ENCODE assay signal across 16 cellular contexts in genomic region chr4:78627046-78627965, GRCh38.
DNase-seq lines count a peak whose midpoint lies in the region; ATAC-seq, FAIRE-seq and TF ChIP-seq lines count a peak whose summit lies in the region.
"Had no signal": no experiment of that assay in that cellular context is flagged by ENCODE, and none has a peak within 500 bp of the region (broad histone marks: within the 10 kb centered on the region; RNA-seq: fewer than 3 reads in every experiment).

No MANE protein-coding gene starts in this region.

- H3K27ac ChIP-seq in K562 (ENCODE audit: extremely low read depth, low read depth, low read length) (no peak overlapping the region), upper lobe of left lung (no peak overlapping the region)
- H3K27ac ChIP-seq: coronary artery, neutrophil had no signal

- no peak for TF ChIP-seq EP300 in K562 (IDR thresholded peaks at IDR 0.05; ENCODE audit: low read length)
- TF ChIP-seq EP300 in upper lobe of left lung (IDR thresholded peaks at IDR 0.05): no peak

- H3K27ac Mint-ChIP-seq in neural crest cell (ENCODE audit: unreplicated experiment): peak overlapping the region; percentile 51
- H3K27ac Mint-ChIP-seq: WTC11 had no signal

- no peak overlapping the region for H3K9ac ChIP-seq in K562 (ENCODE audit: insufficient read depth in 1 of 2, low read depth in 2 of 2, low read length in 2 of 2)

- 17% methylated on average over 3 of the region's 3 CpGs for WGBS in K562 (ENCODE audit: insufficient coverage, low coverage, missing lambda C conversion rate)
- WGBS in upper lobe of left lung, 2 donors: 85 to 88% methylated on average over 3 of the region's 3 CpGs

- intact Hi-C loops in K562 (cut with micrococcal nuclease): no loop called here

- TF ChIP-seq POLR2A in GM12891 (IDR thresholded peaks at IDR 0.05; ENCODE audit: low read depth, low read length): no peak
- TF ChIP-seq POLR2A in K562 (conservative IDR thresholded peaks at IDR 0.05): no peak
- no peak for TF ChIP-seq POLR2A in upper lobe of left lung (IDR thresholded peaks at IDR 0.05)

- no peak for TF ChIP-seq RAD21 in K562 (CRISPR knock-in tag; conservative IDR thresholded peaks at IDR 0.05 in 1 of 2, IDR thresholded peaks at IDR 0.05 in 1 of 2)

- no peaks in the 10 kb centered on the region for H3K9me3 Mint-ChIP-seq in neural crest cell
- H3K9me3 Mint-ChIP-seq: WTC11 had no signal

- FAIRE-seq in GM12891 (lab: Jason Lieb, UNC) (peak; percentile 35), K562 (lab: Jason Lieb, UNC) (no peak)

- H3K36me3 ChIP-seq in K562 (ENCODE audit: control insufficient read depth, insufficient read depth, low read length): no peaks in the 10 kb centered on the region
- H3K36me3 ChIP-seq in upper lobe of left lung: no peaks in the 10 kb centered on the region
- H3K36me3 ChIP-seq: neutrophil had no signal

- H3K4me3 ChIP-seq in K562 (no peak overlapping the region), upper lobe of left lung (no peak overlapping the region)
- H3K4me3 ChIP-seq: coronary artery had no signal

- no peak overlapping the region for H2AFZ ChIP-seq in K562 (ENCODE audit: low read depth, low read length)

- no peak overlapping the region for H3K4me3 Mint-ChIP-seq in neural crest cell
- H3K4me3 Mint-ChIP-seq: WTC11 had no signal

- CTCF ChIA-PET in K562 (lab: Yijun Ruan, JAX; ENCODE audit: low intra/inter-chr PET ratio): interaction anchor here (0.6 kb wide), 1 partner anchor 977 kb away, joined by 7 read pairs; no protein-coding TSS in a partner anchor

- no peak for DNase-seq in GM12891 (ENCODE audit: insufficient read length, low spot score)
- DNase-seq in K562 (ENCODE audit: extremely low read depth in 1 of 4, low spot score in 3 of 4): no peak
- DNase-seq in neural crest cell (ENCODE audit: low read depth, low spot score): no peak
- DNase-seq in NCI-H2196 (lab: John Stamatoyannopoulos, UW; ENCODE audit: unreplicated experiment): no peak
- DNase-seq in NCI-H1092 treated with DMSO at 0.1 percent for 48 hours (lab: John Stamatoyannopoulos, UW): no peak
- no peak for DNase-seq in upper lobe of left lung
- no peak for DNase-seq in activated CD4-positive, CD25-positive, alpha-beta regulatory T cell treated with anti-CD3 and anti-CD28 coated beads, Interleukin-2, amount 50 U/mL, for 72 hours
- DNase-seq: AML-193; foreskin fibroblast; NCI-H187; NK-92 treated with Interleukin-12 subunit alpha and Interleukin-12 subunit beta, amount 100 ng/mL, for 24 hours; stimulated activated CD4-positive, alpha-beta T cell treated with anti-CD3 and anti-CD28 coated beads, Interleukin-15, amount 100 ng/mL, for 24 hours had no signal

- no peak for TF ChIP-seq CTCF in K562 (IDR thresholded peaks at IDR 0.05 in 2 of 3, conservative IDR thresholded peaks at IDR 0.05 in 1 of 3; ENCODE audit: insufficient read depth in 2 of 3, low read depth in 1 of 3, low read length in 3 of 3)
- TF ChIP-seq CTCF in neural crest cell (conservative IDR thresholded peaks at IDR 0.05): no peak
- TF ChIP-seq CTCF in upper lobe of left lung (IDR thresholded peaks at IDR 0.05): no peak

- no TSS peak for BruUV-seq in K562 (replicated peaks; lab: Mats Ljungman, UMichigan)

- H3K79me2 ChIP-seq in K562 (ENCODE audit: control insufficient read depth, insufficient read depth, low read length): peaks cover 2% of the 10 kb centered on the region; the same call in 1 of the 3 replicates

- in situ Hi-C loops in K562 (cut with MboI): no loop called here

- H3K27me3 ChIP-seq in K562 (ENCODE audit: control insufficient read depth in 2 of 2, insufficient read depth in 2 of 2, low read length in 2 of 2) (no peaks in the 10 kb centered on the region), upper lobe of left lung (no peaks in the 10 kb centered on the region)
- H3K27me3 ChIP-seq: neutrophil had no signal

- ATAC-seq in HG03280 (IDR thresholded peaks at IDR 0.05; ENCODE audit: unreplicated experiment) (peak; percentile 46), K562 (no peak), upper lobe of left lung (ENCODE audit: low FRiP score in 2 of 2) (no peak)
- ATAC-seq: WTC11 had no signal

- no peaks in the 10 kb centered on the region for H3K36me3 Mint-ChIP-seq in neural crest cell (ENCODE audit: low read depth)
- H3K36me3 Mint-ChIP-seq: WTC11 had no signal

- H3K4me1 ChIP-seq in K562 (replicated peaks in 1 of 2; ENCODE audit: control insufficient read depth in 2 of 2, insufficient read depth in 2 of 2, low read length in 2 of 2): peaks cover 5 to 48% of the 10 kb centered on the region in 2 experiments
- H3K4me1 ChIP-seq in upper lobe of left lung: peaks cover 0 to 7% (median 3%) of the 10 kb centered on the region in 4 donors

- no peaks in the 10 kb centered on the region for H3K27me3 Mint-ChIP-seq in neural crest cell (ENCODE audit: low read depth)

- H3K9me3 ChIP-seq in K562 (replicated peaks; ENCODE audit: control insufficient read depth, insufficient read depth, low read depth, low read length) (no peaks in the 10 kb centered on the region), upper lobe of left lung (no peaks in the 10 kb centered on the region)
- H3K9me3 ChIP-seq: neutrophil had no signal

- no peaks in the 10 kb centered on the region for H3K9me1 ChIP-seq in K562 (ENCODE audit: control insufficient read depth, insufficient read depth, low read length)

- no peak overlapping the region for H3K4me2 ChIP-seq in K562 (ENCODE audit: insufficient read depth, low read length)

- no peaks in the 10 kb centered on the region for H4K20me1 ChIP-seq in K562 (replicated peaks; ENCODE audit: control insufficient read depth, insufficient read depth, low read length)

- POLR2A ChIA-PET in K562 (lab: Yijun Ruan, JAX): interaction anchor here (0.6 to 1.5 kb wide), 2 partner anchors 55 to 149 kb away, joined by 3 to 5 read pairs; no protein-coding TSS in a partner anchor

- peaks cover 8% of the 10 kb centered on the region for H3K4me1 Mint-ChIP-seq in neural crest cell

TF ChIP-seq in GM12891, 5 proteins besides CTCF, POLR2A, EP300 and RAD21:
- TF ChIP-seq TAF1 (IDR thresholded peaks at IDR 0.05; ENCODE audit: low read depth, low read length) (no peak), SPI1 (IDR thresholded peaks at IDR 0.05; ENCODE audit: low read depth, low read length) (no peak), POU2F2 (IDR thresholded peaks at IDR 0.05; ENCODE audit: low read depth, low read length) (no peak), PAX5 (IDR thresholded peaks at IDR 0.05; ENCODE audit: insufficient read depth, low read length, severe bottlenecking) (no peak), POLR2AphosphoS5 (IDR thresholded peaks at IDR 0.05; ENCODE audit: low read depth, low read length) (no peak)
TF ChIP-seq in GM12891: peak in this region for 0.

TF ChIP-seq in K562, 482 proteins besides CTCF, POLR2A, EP300 and RAD21 (continues in another document):
- TF ChIP-seq CEBPB (tag; IDR thresholded peaks at IDR 0.05) (no peak), ZNF316 (IDR thresholded peaks at IDR 0.05) (peak; percentile 95), ATF3 (IDR thresholded peaks at IDR 0.05) (peak; percentile 36; the same call in 1 of the 2 replicates), ATF3 (CRISPR knock-in tag; conservative IDR thresholded peaks at IDR 0.05) (no peak), ETV5 (CRISPR knock-in tag; IDR thresholded peaks at IDR 0.05; ENCODE audit: low read depth) (no peak), PPARD (CRISPR knock-in tag; IDR thresholded peaks at IDR 0.05) (no peak), FOSL1 (tag; conservative IDR thresholded peaks at IDR 0.05) (peak; percentile 45; the same call in 1 of the 2 replicates), MAFK (IDR thresholded peaks at IDR 0.05; ENCODE audit: low read length) (peak; percentile 68; the same call in 1 of the 2 replicates), RFX7 (CRISPR knock-in tag; IDR thresholded peaks at IDR 0.05) (no peak), PHB2 (IDR thresholded peaks at IDR 0.05; ENCODE audit: low read depth) (no peak), NFE2 (IDR thresholded peaks at IDR 0.05; ENCODE audit: low read depth) (0 out of 2 replicates have a peak, but pooled peaks have one; percentile 16), MITF (IDR thresholded peaks at IDR 0.05) (0 out of 2 replicates have a peak, but pooled peaks have one; percentile 32), CBX1 (IDR thresholded peaks at IDR 0.05; ENCODE audit: low read depth) (no peak), KDM1A (IDR thresholded peaks at IDR 0.05) (no peak), CEBPG (CRISPR knock-in tag; IDR thresholded peaks at IDR 0.05) (no peak), CEBPG (tag; conservative IDR thresholded peaks at IDR 0.05 in 1 of 2, IDR thresholded peaks at IDR 0.05 in 1 of 2) (no peak), PHF8 (IDR thresholded peaks at IDR 0.05; ENCODE audit: borderline replicate concordance, low read length) (no peak), YY1 (IDR thresholded peaks at IDR 0.05; ENCODE audit: borderline replicate concordance in 1 of 3, control insufficient read depth in 1 of 3, extremely low read depth in 1 of 3, insufficient read depth in 3 of 3, insufficient read length in 1 of 3, insufficient replicate concordance in 2 of 3, low read depth in 1 of 3, low read length in 2 of 3) (no peak), C11orf30 (IDR thresholded peaks at IDR 0.05; ENCODE audit: low read depth) (peak; percentile 92), TAF9B (IDR thresholded peaks at IDR 0.05; ENCODE audit: partially characterized antibody) (no peak)
